In the genomic region with DNA sequence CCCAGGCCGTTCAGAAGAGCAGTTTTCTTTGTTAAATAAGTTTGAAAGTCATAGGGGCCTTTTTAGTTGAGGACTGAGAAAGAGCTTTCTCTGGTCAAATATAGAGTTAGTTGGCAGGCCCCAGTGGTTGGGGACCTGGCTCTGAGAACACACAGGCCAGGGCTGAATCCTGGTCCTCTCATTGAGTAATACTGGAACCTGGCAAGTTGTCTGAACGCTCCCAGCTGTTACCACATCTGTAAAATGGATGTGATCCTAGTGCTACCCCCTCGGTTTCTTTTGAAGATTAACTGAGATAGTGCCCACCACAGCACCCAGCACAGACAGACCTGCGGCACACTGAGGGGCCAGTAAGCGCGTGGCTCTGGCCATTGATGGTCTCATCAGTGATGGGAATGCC, we compare ENCODE assay signal across 25 cellular contexts.
DNase-seq lines count a peak whose midpoint lies in the region; ATAC-seq and TF ChIP-seq lines count a peak whose summit lies in the region.
"Had no signal": no experiment of that assay in that cellular context is flagged by ENCODE, and none has a peak within 500 bp of the region (broad histone marks: within the 10 kb centered on the region; RNA-seq: fewer than 3 reads in every experiment).

No MANE protein-coding gene starts in this region.

- no peaks in the 10 kb centered on the region for H3K27me3 Mint-ChIP-seq in effector memory CD8-positive, alpha-beta T cell
- no peaks in the 10 kb centered on the region for H3K27me3 Mint-ChIP-seq in osteocyte (ENCODE audit: unreplicated experiment)
- H3K27me3 Mint-ChIP-seq: activated CD4-positive, alpha-beta memory T cell treated with anti-CD3 and anti-CD28 coated beads, Interleukin-2, amount 10 ng/mL, durations not matched to agents 7 days and 5 days; activated naive CD4-positive, alpha-beta T cell treated with anti-CD3 and anti-CD28 coated beads, Interleukin-2, amount 50 U/mL, for 24 hours had no signal

- H3K4me1 Mint-ChIP-seq in effector memory CD8-positive, alpha-beta T cell (ENCODE audit: low read depth in 2 of 2): peaks cover 0 to 14% of the 10 kb centered on the region in 2 donors
- H3K4me1 Mint-ChIP-seq in osteocyte (ENCODE audit: unreplicated experiment): peaks cover 5% of the 10 kb centered on the region
- H3K4me1 Mint-ChIP-seq: activated naive CD4-positive, alpha-beta T cell treated with anti-CD3 and anti-CD28 coated beads, Interleukin-2, amount 50 U/mL, for 24 hours had no signal

- H3K4me3 ChIP-seq in right atrium auricular region (no peak overlapping the region), uterus (no peak overlapping the region)
- H3K4me3 ChIP-seq: colonic mucosa, K562, lung, tibial nerve had no signal

- H3K36me3 ChIP-seq in right atrium auricular region: no peaks in the 10 kb centered on the region
- H3K36me3 ChIP-seq in uterus: no peaks in the 10 kb centered on the region
- H3K36me3 ChIP-seq: colonic mucosa had no signal

- peaks cover 0 to 8% of the 10 kb centered on the region in 2 donors for H3K4me1 ChIP-seq in right atrium auricular region
- H3K4me1 ChIP-seq in uterus: peaks cover 6 to 13% of the 10 kb centered on the region in 2 donors
- H3K4me1 ChIP-seq: colonic mucosa had no signal

- H3K9me3 Mint-ChIP-seq in effector memory CD8-positive, alpha-beta T cell: no peaks in the 10 kb centered on the region
- H3K9me3 Mint-ChIP-seq in osteocyte (ENCODE audit: unreplicated experiment): no peaks in the 10 kb centered on the region
- H3K9me3 Mint-ChIP-seq: activated naive CD4-positive, alpha-beta T cell treated with anti-CD3 and anti-CD28 coated beads, Interleukin-2, amount 50 U/mL, for 24 hours had no signal

- TF ChIP-seq CTCF in right atrium auricular region (IDR thresholded peaks at IDR 0.05) (no peak), osteocyte (IDR thresholded peaks at IDR 0.05) (no peak), uterus (IDR thresholded peaks at IDR 0.05) (no peak)

- no peak overlapping the region for H3K27ac ChIP-seq in right atrium auricular region
- H3K27ac ChIP-seq in uterus: peak overlapping the region; percentile 81 to 95
- H3K27ac ChIP-seq: tibial nerve had no signal

- H3K27me3 ChIP-seq in right atrium auricular region (no peaks in the 10 kb centered on the region), uterus (no peaks in the 10 kb centered on the region)
- H3K27me3 ChIP-seq: colonic mucosa, tibial nerve had no signal

- H3K36me3 Mint-ChIP-seq in effector memory CD8-positive, alpha-beta T cell (ENCODE audit: insufficient read depth): no peaks in the 10 kb centered on the region
- H3K36me3 Mint-ChIP-seq in osteocyte (ENCODE audit: unreplicated experiment): no peaks in the 10 kb centered on the region
- H3K36me3 Mint-ChIP-seq: activated naive CD4-positive, alpha-beta T cell treated with anti-CD3 and anti-CD28 coated beads, Interleukin-2, amount 50 U/mL, for 24 hours had no signal

- no peak for ATAC-seq in effector memory CD8-positive, alpha-beta T cell (replicated peaks)
- ATAC-seq: activated CD4-positive, CD25-positive, alpha-beta regulatory T cell treated with anti-CD3 and anti-CD28 coated beads, Interleukin-2, amount 50 U/mL, for 24 hours; HCT116; K562; stimulated activated naive CD8-positive, alpha-beta T cell treated with anti-CD3 and anti-CD28 coated beads, Interleukin-15, Interleukin-2, amounts not matched to agents 100 U/mL and 50 U/mL, for 24 hours had no signal

- H3K9me3 ChIP-seq in right atrium auricular region (no peaks in the 10 kb centered on the region), uterus (no peaks in the 10 kb centered on the region)
- H3K9me3 ChIP-seq: colonic mucosa, tibial nerve had no signal

- peak overlapping the region; percentile 12 to 54 for H3K27ac Mint-ChIP-seq in effector memory CD8-positive, alpha-beta T cell
- no peak overlapping the region for H3K27ac Mint-ChIP-seq in osteocyte (ENCODE audit: unreplicated experiment)
- H3K27ac Mint-ChIP-seq: activated CD4-positive, alpha-beta memory T cell treated with anti-CD3 and anti-CD28 coated beads, Interleukin-2, amount 10 ng/mL, durations not matched to agents 7 days and 5 days; activated naive CD4-positive, alpha-beta T cell treated with anti-CD3 and anti-CD28 coated beads, Interleukin-2, amount 50 U/mL, for 24 hours; activated T-helper 2 cell treated with anti-CD3 and anti-CD28 coated beads, Interferon-gamma antibody, Interleukin-2, Interleukin-4, amounts not matched to agents 10 μg/mL and 5 μg/mL and 100 μg/mL, durations not matched to agents 14 hours and 24 hours and 36 hours had no signal

- TF ChIP-seq POLR2A in uterus (IDR thresholded peaks at IDR 0.05): no peak

- intact Hi-C loops in uterus (cut with DNase I; ENCODE audit: low total_unique reads): no loop called here

- DNase-seq in effector memory CD8-positive, alpha-beta T cell: no peak
- DNase-seq in right atrium auricular region (ENCODE audit: low spot score) (peak; percentile 57), osteocyte (ENCODE audit: extremely low spot score, unreplicated experiment) (peak; percentile 46), uterus (no peak), Kasumi-1 (lab: John Stamatoyannopoulos, UW) (no peak), NAMALWA (ENCODE audit: low spot score) (no peak), H4 (ENCODE audit: low spot score) (no peak)
- DNase-seq: activated CD4-positive, alpha-beta memory T cell treated with anti-CD3 and anti-CD28 coated beads, Interleukin-2, amount 10 ng/mL, durations not matched to agents 7 days and 5 days; aorta; colonic mucosa; effector memory CD4-positive, alpha-beta T cell; MM.1S; NCI-H1417 treated with DMSO at 0.1 percent for 48 hours; NCI-H345; NCI-H748 treated with DMSO at 0.1 percent for 48 hours; posterior cingulate gyrus; stimulated activated CD4-positive, alpha-beta T cell treated with anti-CD3 and anti-CD28 coated beads, Interleukin-15, amount 100 ng/mL, for 24 hours; stimulated activated naive CD8-positive, alpha-beta T cell treated with anti-CD3 and anti-CD28 coated beads, Interleukin-15, Interleukin-2, amounts not matched to agents 100 U/mL and 50 U/mL, for 24 hours had no signal

- no peak overlapping the region for H3K4me3 Mint-ChIP-seq in effector memory CD8-positive, alpha-beta T cell
- H3K4me3 Mint-ChIP-seq in osteocyte (ENCODE audit: unreplicated experiment): no peak overlapping the region
- H3K4me3 Mint-ChIP-seq: activated CD4-positive, alpha-beta memory T cell treated with anti-CD3 and anti-CD28 coated beads, Interleukin-2, amount 10 ng/mL, durations not matched to agents 7 days and 5 days; activated naive CD4-positive, alpha-beta T cell treated with anti-CD3 and anti-CD28 coated beads, Interleukin-2, amount 50 U/mL, for 24 hours had no signal

Comparison
In these comparisons a context has a peak if more than half of its experiments do, and no peak if none do; other contexts are left out.
1. DNase-seq: peak in right atrium auricular region (single experiment) and osteocyte (single experiment); none in effector memory CD8-positive, alpha-beta T cell (0 of 3), uterus (0 of 2), Kasumi-1 (0 of 2), NAMALWA (single experiment) and H4 (single experiment).
2. H3K27ac ChIP-seq: peak in uterus (2 of 2); none in right atrium auricular region (0 of 2).